29 cellular contexts compared by ENCODE assay signal in genomic region chr12:92338102-92338501, GRCh38.
"Had no signal": no experiment of that assay in that cellular context is flagged by ENCODE, and none has a peak within 500 bp of the region (broad histone marks: within the 10 kb centered on the region; RNA-seq: fewer than 3 reads in every experiment).

No MANE protein-coding gene starts in this region.

- H3K9me3 ChIP-seq: MG63 had no signal

- H3K27me3 ChIP-seq: MG63 had no signal

- H3K36me3 ChIP-seq: MG63 had no signal

- H3K4me3 ChIP-seq: MG63 had no signal

- DNase-seq: Karpas-422, Kasumi-1, MG63, MM.1S, MV-4-11, NCI-H1092, NCI-H1092 treated with DMSO at 0.1 percent for 48 hours, NCI-H1105, NCI-H1105 treated with DMSO at 0.1 percent for 48 hours, NCI-H1417 treated with DMSO at 0.1 percent for 48 hours, NCI-H1436, NCI-H1436 treated with DMSO at 0.1 percent for 48 hours, NCI-H146, NCI-H1694, NCI-H1694 treated with DMSO at 0.1 percent for 48 hours, NCI-H187, NCI-H187 treated with DMSO at 0.1 percent for 48 hours, NCI-H1930, NCI-H2081 treated with DMSO at 0.1 percent for 48 hours, NCI-H2107, NCI-H2171, NCI-H2171 treated with DMSO at 0.1 percent for 48 hours, NCI-H2227 treated with DMSO at 0.1 percent for 48 hours, NCI-H345, NCI-H446, NCI-H446 treated with DMSO at 0.1 percent for 48 hours, NCI-H510A, NCI-H510A treated with DMSO at 0.1 percent for 48 hours, NCI-H524 had no signal
